Comparison of ENCODE assay signal across 8 cellular contexts in the genomic region with DNA sequence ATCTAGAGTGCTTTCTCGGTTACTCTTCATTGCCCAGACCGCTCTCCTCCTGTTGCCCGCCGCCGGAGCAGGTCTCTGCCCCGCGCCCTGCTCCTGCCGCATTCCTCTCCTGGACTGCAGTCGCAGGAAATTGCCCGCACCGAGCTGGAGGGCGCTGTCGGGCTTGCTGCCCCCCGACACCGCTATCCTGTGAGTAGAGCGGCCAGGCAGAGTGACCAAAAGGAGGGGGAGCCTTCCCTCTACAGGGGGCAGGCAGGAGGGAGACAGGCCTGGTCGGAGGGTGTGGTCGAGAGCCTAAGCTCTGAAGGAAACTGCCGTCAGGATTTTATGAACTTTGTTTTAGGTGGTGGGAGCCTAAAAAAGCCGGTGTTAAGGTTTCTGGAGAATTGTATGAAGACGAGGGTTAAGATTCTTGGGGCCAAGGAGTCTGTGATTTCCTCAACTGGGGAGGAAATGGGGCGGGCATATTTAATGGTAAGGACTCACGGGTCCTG. TPM values are rescaled to one million over a fixed set of nuclear protein-coding genes. Genes with fewer than 3 reads are reported as not detected.
DNase-seq lines count a peak whose midpoint lies in the region; ATAC-seq and TF ChIP-seq lines count a peak whose summit lies in the region.

No MANE protein-coding gene starts in this region.

- no peak for DNase-seq in activated T-cell treated with anti-CD3 and anti-CD28 coated beads, Interleukin-2, amount 50 U/mL, for 24 hours
- DNase-seq in activated T-cell treated with anti-CD3 and anti-CD28 coated beads, Interleukin-2, amount 50 U/mL, for 48 hours: no peak
- DNase-seq in NT2/D1 (ENCODE audit: low read depth, low spot score) (peak; percentile 57), medulla oblongata (ENCODE audit: extremely low spot score) (peak; percentile 73), upper lobe of left lung (peak in 1 of 2 donors; percentile 68), GF-D8 (lab: John Stamatoyannopoulos, UW) (no peak)

- peak overlapping the region; percentile 86 to 94 (median 90) for H3K27ac ChIP-seq in upper lobe of left lung

- no peaks in the 10 kb centered on the region for H3K27me3 Mint-ChIP-seq in activated T-cell treated with anti-CD3 and anti-CD28 coated beads, Interleukin-2, amount 50 U/mL, for 24 hours
- H3K27me3 Mint-ChIP-seq in dendritic cell treated with granulocyte-macrophage colony-stimulating factor and Interleukin-4, amounts not matched to agents 40 ng/mL and 50 ng/mL, for 4 days: no peaks in the 10 kb centered on the region

- H3K9me3 ChIP-seq in NT2/D1 (ENCODE audit: insufficient read depth, low read length) (peaks cover 2% of the 10 kb centered on the region; the same call in 1 of the 2 replicates), upper lobe of left lung (no peaks in the 10 kb centered on the region)

- H3K36me3 ChIP-seq in NT2/D1 (ENCODE audit: insufficient read depth, insufficient read length, low read length): peaks cover 29% of the 10 kb centered on the region
- H3K36me3 ChIP-seq in upper lobe of left lung: peaks cover 0 to 19% (median 2%) of the 10 kb centered on the region in 4 donors

- peaks cover 43% of the 10 kb centered on the region for H3K36me3 Mint-ChIP-seq in activated T-cell treated with anti-CD3 and anti-CD28 coated beads, Interleukin-2, amount 50 U/mL, for 24 hours (ENCODE audit: low read depth)
- peaks cover 45% of the 10 kb centered on the region for H3K36me3 Mint-ChIP-seq in dendritic cell treated with granulocyte-macrophage colony-stimulating factor and Interleukin-4, amounts not matched to agents 40 ng/mL and 50 ng/mL, for 4 days (ENCODE audit: low read depth)

- ATAC-seq in HG02571 (IDR thresholded peaks at IDR 0.05; ENCODE audit: unreplicated experiment) (peak; percentile 26), upper lobe of left lung (ENCODE audit: low FRiP score in 2 of 2) (peak; percentile 70 to 75)

- peak overlapping the region; percentile 99 for H3K4me3 Mint-ChIP-seq in activated T-cell treated with anti-CD3 and anti-CD28 coated beads, Interleukin-2, amount 50 U/mL, for 24 hours
- peak overlapping the region; percentile 92 for H3K4me3 Mint-ChIP-seq in dendritic cell treated with granulocyte-macrophage colony-stimulating factor and Interleukin-4, amounts not matched to agents 40 ng/mL and 50 ng/mL, for 4 days

- peak overlapping the region; percentile 94 for H3K9ac ChIP-seq in NT2/D1 (ENCODE audit: insufficient read length, low read depth)

- H3K4me1 ChIP-seq in NT2/D1 (ENCODE audit: insufficient read depth, insufficient read length) (peaks cover 3% of the 10 kb centered on the region), upper lobe of left lung (peaks cover 21 to 38% (median 24%) of the 10 kb centered on the region in 4 donors)

- no peak for TF ChIP-seq EP300 in upper lobe of left lung (IDR thresholded peaks at IDR 0.05)

- H3K27me3 ChIP-seq in NT2/D1 (ENCODE audit: insufficient read depth, insufficient read length) (no peaks in the 10 kb centered on the region), upper lobe of left lung (no peaks in the 10 kb centered on the region)

- 0 to 1% methylated on average over 11 to 23 of the region's 23 CpGs for WGBS in upper lobe of left lung, 2 donors

- peak in 1 of 4 donors; percentile 22 for TF ChIP-seq POLR2A in upper lobe of left lung (IDR thresholded peaks at IDR 0.05)

- no peaks in the 10 kb centered on the region for H3K9me3 Mint-ChIP-seq in activated T-cell treated with anti-CD3 and anti-CD28 coated beads, Interleukin-2, amount 50 U/mL, for 24 hours
- H3K9me3 Mint-ChIP-seq in dendritic cell treated with granulocyte-macrophage colony-stimulating factor and Interleukin-4, amounts not matched to agents 40 ng/mL and 50 ng/mL, for 4 days: no peaks in the 10 kb centered on the region

- H3K4me3 ChIP-seq in NT2/D1 (ENCODE audit: insufficient read length, low read depth): peak overlapping the region; percentile 97
- peak overlapping the region; percentile 82 to 90 (median 85) for H3K4me3 ChIP-seq in upper lobe of left lung

- intact Hi-C loops in dendritic cell treated with granulocyte-macrophage colony-stimulating factor and Interleukin-4, amounts not matched to agents 40 ng/mL and 50 ng/mL, for 4 days (cut with micrococcal nuclease): loop anchor here (2.0 to 5.0 kb wide), 2 partner anchors 116 to 359 kb away; a partner anchor contains a TSS

- peak in 1 of 6 experiments; percentile 10 for TF ChIP-seq CTCF in upper lobe of left lung (IDR thresholded peaks at IDR 0.05)

- H3K27ac Mint-ChIP-seq in activated T-cell treated with anti-CD3 and anti-CD28 coated beads, Interleukin-2, amount 50 U/mL, for 24 hours: peak overlapping the region; percentile 98
- peak overlapping the region; percentile 96 for H3K27ac Mint-ChIP-seq in dendritic cell treated with granulocyte-macrophage colony-stimulating factor and Interleukin-4, amounts not matched to agents 40 ng/mL and 50 ng/mL, for 4 days

- H3K4me1 Mint-ChIP-seq in activated T-cell treated with anti-CD3 and anti-CD28 coated beads, Interleukin-2, amount 50 U/mL, for 24 hours (ENCODE audit: low read depth): peaks cover 34% of the 10 kb centered on the region
- H3K4me1 Mint-ChIP-seq in dendritic cell treated with granulocyte-macrophage colony-stimulating factor and Interleukin-4, amounts not matched to agents 40 ng/mL and 50 ng/mL, for 4 days (ENCODE audit: low read depth): peaks cover 26% of the 10 kb centered on the region

RNA-seq across cellular contexts. Expression of a gene that starts 0.5 kb away (rescaled TPM):
- total RNA-seq in upper lobe of left lung: 10 to 100 TPM in 4 of 6 donors, 1 to 10 TPM in 2; 4.2 to 21.1 (median 11.8) TPM

Comparison
In these comparisons a context has a peak if more than half of its experiments do, and no peak if none do; other contexts are left out.
1. DNase-seq: peak in NT2/D1 (single experiment) and medulla oblongata (single experiment); none in activated T-cell treated with anti-CD3 and anti-CD28 coated beads, Interleukin-2, amount 50 U/mL, for 24 hours (single experiment), activated T-cell treated with anti-CD3 and anti-CD28 coated beads, Interleukin-2, amount 50 U/mL, for 48 hours (0 of 2) and GF-D8 (single experiment).